Comparison of ENCODE assay signal across 9 cellular contexts in genomic region chr10:101587725-101588614, GRCh38. TPM values are rescaled to one million over a fixed set of nuclear protein-coding genes. Genes with fewer than 3 reads are reported as not detected.
DNase-seq lines count a peak whose midpoint lies in the region; ATAC-seq, FAIRE-seq and TF ChIP-seq lines count a peak whose summit lies in the region.
"Had no signal": no experiment of that assay in that cellular context is flagged by ENCODE, and none has a peak within 500 bp of the region (broad histone marks: within the 10 kb centered on the region; RNA-seq: fewer than 3 reads in every experiment).

DPCD (plus strand) TSS chr10:101588321; CDS start chr10:101588337, 16 bp downstream.
POLL (minus strand) TSS chr10:101588257; CDS start chr10:101587360, 897 bp downstream.

- peak within 1 kb of the TSS; percentile 64 to 97 (median 66) for H3K4me3 ChIP-seq in keratinocyte (ENCODE audit: control insufficient read depth in 2 of 3, extremely low read depth in 1 of 3, insufficient read depth in 2 of 3, low read depth in 1 of 3, low read length in 3 of 3)

- H3K36me3 Mint-ChIP-seq in activated CD4-positive, alpha-beta T cell treated with anti-CD3 and anti-CD28 coated beads for 36 hours (ENCODE audit: low read depth) = peaks cover 17% of the 10 kb centered on the region
- peaks cover 3% of the 10 kb centered on the region for H3K36me3 Mint-ChIP-seq in chondrocyte (ENCODE audit: low read depth)

- CTCF ChIA-PET in activated CD4-positive, alpha-beta T cell treated with anti-CD3 and anti-CD28 coated beads for 36 hours (lab: Charles Lee) = interaction anchor here (0.6 to 1.7 kb wide), 6 partner anchors 9 to 1106 kb away, joined by 3 to 8 read pairs (median 4); no protein-coding TSS in a partner anchor

- intact Hi-C loops in activated CD4-positive, alpha-beta T cell treated with anti-CD3 and anti-CD28 coated beads for 36 hours (cut with DNase I, micrococcal nuclease) = loop anchor here (1.0 to 5.0 kb wide), 9 partner anchors 106 to 601 kb away; partner anchors contain the start of genes NPM3 (in 2 of the 2), ARMH3 (in 1 of the 2), KAZALD1 (in 1 of the 2) and MRPL43 (in 1 of the 2)

- peak; percentile 98 for DNase-seq in AG20443 (ENCODE audit: low spot score)
- peak; percentile 66 for DNase-seq in NCI-H446 treated with DMSO at 0.1 percent for 48 hours (lab: John Stamatoyannopoulos, UW)
- peak; percentile 97 for DNase-seq in activated CD4-positive, alpha-beta T cell treated with anti-CD3 and anti-CD28 coated beads for 36 hours
- no peak for DNase-seq in chondrocyte (ENCODE audit: low spot score)
- DNase-seq in keratinocyte (ENCODE audit: low read depth, low spot score) = no peak
- DNase-seq in stimulated activated CD4-positive, alpha-beta T cell treated with anti-CD3 and anti-CD28 coated beads, Interleukin-15, amount 100 ng/mL, for 1 hour (ENCODE audit: low read depth in 1 of 2, low spot score in 1 of 2) = peak; percentile 74 to 87

- H3K9me1 ChIP-seq in keratinocyte (ENCODE audit: control insufficient read depth, extremely low read depth, insufficient read depth, low read length) = no peaks in the 10 kb centered on the region

- H3K4me1 ChIP-seq in keratinocyte (ENCODE audit: control insufficient read depth, extremely low read depth, insufficient read depth, low read length) = peaks cover 17% of the 10 kb centered on the region

- peak within 1 kb of the TSS; percentile 73 for H3K9ac ChIP-seq in keratinocyte (ENCODE audit: control insufficient read depth, extremely low read depth, insufficient read depth, low read length)

- H3K4me3 Mint-ChIP-seq in activated CD4-positive, alpha-beta T cell treated with anti-CD3 and anti-CD28 coated beads for 36 hours = peak within 1 kb of the TSS; percentile 86
- peak within 1 kb of the TSS; percentile 95 for H3K4me3 Mint-ChIP-seq in chondrocyte (ENCODE audit: unreplicated experiment)

- POLR2A ChIA-PET in activated CD4-positive, alpha-beta T cell treated with anti-CD3 and anti-CD28 coated beads for 36 hours (lab: Charles Lee) = interaction anchor here (0.6 to 1.1 kb wide), 2 partner anchors 34 to 122 kb away, joined by 3 to 10 read pairs; no protein-coding TSS in a partner anchor

- H3K9me3 Mint-ChIP-seq in activated CD4-positive, alpha-beta T cell treated with anti-CD3 and anti-CD28 coated beads for 36 hours (ENCODE audit: low read depth) = no peaks in the 10 kb centered on the region
- H3K9me3 Mint-ChIP-seq in chondrocyte (ENCODE audit: low read depth) = no peaks in the 10 kb centered on the region

- peaks cover 18% of the 10 kb centered on the region for H3K4me1 Mint-ChIP-seq in activated CD4-positive, alpha-beta T cell treated with anti-CD3 and anti-CD28 coated beads for 36 hours
- peaks cover 27% of the 10 kb centered on the region for H3K4me1 Mint-ChIP-seq in chondrocyte (ENCODE audit: low read depth)

- peak within 1 kb of the TSS; percentile 94 for H2AFZ ChIP-seq in keratinocyte (ENCODE audit: control insufficient read depth, low read length)

- peaks cover 11% of the 10 kb centered on the region for H3K79me2 ChIP-seq in keratinocyte (ENCODE audit: control insufficient read depth, insufficient read depth, low read length)

- TF ChIP-seq CTCF in chondrocyte (IDR thresholded peaks at IDR 0.05) (no peak), keratinocyte (optimal IDR thresholded peaks at IDR 0.05 in 1 of 3, IDR thresholded peaks at IDR 0.05 in 1 of 3, conservative IDR thresholded peaks at IDR 0.05 in 1 of 3; ENCODE audit: extremely low read depth in 1 of 3, insufficient read depth in 2 of 3, low read length in 3 of 3) (no peak)

- H3K27me3 Mint-ChIP-seq in activated CD4-positive, alpha-beta T cell treated with anti-CD3 and anti-CD28 coated beads for 36 hours = no peaks in the 10 kb centered on the region
- H3K27me3 Mint-ChIP-seq in chondrocyte (ENCODE audit: low read depth) = no peaks in the 10 kb centered on the region

- no peaks in the 10 kb centered on the region for H3K9me3 ChIP-seq in keratinocyte (ENCODE audit: control insufficient read depth, low read depth, low read length)

- H3K27ac Mint-ChIP-seq in activated CD4-positive, alpha-beta T cell treated with anti-CD3 and anti-CD28 coated beads for 36 hours = peak within 1 kb of the TSS; percentile 81
- H3K27ac Mint-ChIP-seq in chondrocyte (ENCODE audit: unreplicated experiment) = peak within 1 kb of the TSS; percentile 77

- peak within 1 kb of the TSS; percentile 98 for H3K4me2 ChIP-seq in keratinocyte (ENCODE audit: control insufficient read depth, extremely low read depth, insufficient read depth, low read depth, low read length)

- dilution Hi-C loops in keratinocyte (cut with MboI; ENCODE audit: extremely low pct_ligation_motif_present, low sequenced_read_pairs) = no loop called here

- H3K36me3 ChIP-seq in keratinocyte (ENCODE audit: control insufficient read depth in 2 of 2, extremely low read depth in 1 of 2, insufficient read depth in 2 of 2, low read length in 2 of 2) = peaks cover 5 to 8% of the 10 kb centered on the region in 2 experiments

- FAIRE-seq in keratinocyte (lab: Jason Lieb, UNC) = peak; percentile 85
- FAIRE-seq: TTC549 had no signal

- peak; percentile 96 for ATAC-seq in GM19035 (IDR thresholded peaks at IDR 0.05; ENCODE audit: unreplicated experiment)
- peak; percentile 97 for ATAC-seq in HG03342 (IDR thresholded peaks at IDR 0.05; ENCODE audit: unreplicated experiment)
- peak; percentile 98 for ATAC-seq in activated CD4-positive, alpha-beta T cell treated with anti-CD3 and anti-CD28 coated beads for 36 hours

- H3K27ac ChIP-seq in keratinocyte (ENCODE audit: control insufficient read depth, insufficient read depth, low read length) = peak within 1 kb of the TSS; percentile 42

- H3K27me3 ChIP-seq in keratinocyte (ENCODE audit: control insufficient read depth, extremely low read depth, insufficient read depth, low read length) = no peaks in the 10 kb centered on the region

- H4K20me1 ChIP-seq in keratinocyte (ENCODE audit: control insufficient read depth, extremely low read depth, insufficient read depth, low read length) = no peaks in the 10 kb centered on the region

RNA-seq across cellular contexts. Expression of gene DPCD, which starts in this region (rescaled TPM):
- total RNA-seq in activated CD4-positive, alpha-beta T cell treated with anti-CD3 and anti-CD28 coated beads for 36 hours = 10 to 100 TPM; 15.5 to 19.3 TPM
- 13.9 to 19.0 TPM (median 18.3 TPM) in 3 replicates for total RNA-seq in chondrocyte
- 43.3 to 58.1 TPM (median 57.9 TPM) in 3 replicates for polyA plus RNA-seq in keratinocyte
- polyA plus RNA-seq in keratinocyte (2011; ENCODE audit: low read depth) = 26.5 TPM
- polyA plus RNA-seq in keratinocyte (2011; cell fraction: cytosol; rRNA removed) = 51.5 and 57.5 TPM in 2 replicates
- 35.5 and 37.4 TPM in 2 replicates for polyA plus RNA-seq in keratinocyte (2011; cell fraction: nucleus; rRNA removed)
- 21.9 and 38.6 TPM in 2 replicates for polyA plus RNA-seq in keratinocyte (2012; ENCODE audit: low replicate concordance)
- 26.4 to 33.5 TPM (median 26.8 TPM) in 3 replicates for polyA minus RNA-seq in keratinocyte
- 17.1 TPM for polyA minus RNA-seq in keratinocyte (2011; cell fraction: cytosol; rRNA and poly(A)+ RNA removed)
- polyA minus RNA-seq in keratinocyte (2011; cell fraction: nucleus; rRNA and poly(A)+ RNA removed) = 5.6 and 8.1 TPM in 2 replicates

RNA-seq across cellular contexts. Expression of gene POLL, which starts in this region (rescaled TPM):
- 10 to 100 TPM; 30.2 to 31.4 TPM for total RNA-seq in activated CD4-positive, alpha-beta T cell treated with anti-CD3 and anti-CD28 coated beads for 36 hours
- total RNA-seq in chondrocyte = 21.2 to 31.0 TPM (median 23.4 TPM) in 3 replicates
- polyA plus RNA-seq in keratinocyte = 11.6 to 18.6 TPM (median 11.9 TPM) in 3 replicates
- polyA plus RNA-seq in keratinocyte (2011; ENCODE audit: low read depth) = 5.7 TPM
- polyA plus RNA-seq in keratinocyte (2011; cell fraction: cytosol; rRNA removed) = 9.7 and 12.2 TPM in 2 replicates
- 37.0 and 37.7 TPM in 2 replicates for polyA plus RNA-seq in keratinocyte (2011; cell fraction: nucleus; rRNA removed)
- polyA plus RNA-seq in keratinocyte (2012; ENCODE audit: low replicate concordance) = 11.3 and 12.7 TPM in 2 replicates
- polyA minus RNA-seq in keratinocyte = 19.0 to 25.4 TPM (median 24.4 TPM) in 3 replicates
- 16.9 TPM for polyA minus RNA-seq in keratinocyte (2011; cell fraction: cytosol; rRNA and poly(A)+ RNA removed)
- 12.2 and 19.3 TPM in 2 replicates for polyA minus RNA-seq in keratinocyte (2011; cell fraction: nucleus; rRNA and poly(A)+ RNA removed)

Comparison
In these comparisons a context has a peak if more than half of its experiments do, and no peak if none do; other contexts are left out.
1. DNase-seq: peak in AG20443 (single experiment), NCI-H446 treated with DMSO at 0.1 percent for 48 hours (single experiment), activated CD4-positive, alpha-beta T cell treated with anti-CD3 and anti-CD28 coated beads for 36 hours (single experiment) and stimulated activated CD4-positive, alpha-beta T cell treated with anti-CD3 and anti-CD28 coated beads, Interleukin-15, amount 100 ng/mL, for 1 hour (2 of 2); none in chondrocyte (single experiment) and keratinocyte (single experiment).
2. Peak in every context shown above with its lines, with median percentiles within 50 percentile points of each other: ATAC-seq.